In genomic region chr4:169189372-169189771, GRCh38 we compare ENCODE assay signal across 12 cellular contexts.
A peak's percentile ranks its signal among the peaks of the same experiment; 100 is the strongest.
DNase-seq lines count a peak whose midpoint lies in the region; ATAC-seq and TF ChIP-seq lines count a peak whose summit lies in the region.
"Had no signal": no experiment of that assay in that cellular context is flagged by ENCODE, and none has a peak within 500 bp of the region (broad histone marks: within the 10 kb centered on the region; RNA-seq: fewer than 3 reads in every experiment).

No MANE protein-coding gene starts in this region.

- ATAC-seq in GM18861 (IDR thresholded peaks at IDR 0.05; ENCODE audit: unreplicated experiment) (peak; percentile 83), GM21528 (IDR thresholded peaks at IDR 0.05; ENCODE audit: low FRiP score, unreplicated experiment) (peak; percentile 91), HG03108 (IDR thresholded peaks at IDR 0.05; ENCODE audit: unreplicated experiment) (peak; percentile 96)
- ATAC-seq: activated CD8-positive, alpha-beta memory T cell treated with anti-CD3 and anti-CD28 coated beads, Interleukin-2, amount 10 ng/mL, durations not matched to agents 7 days and 5 days had no signal

- peaks cover 31% of the 10 kb centered on the region in 2 donors for H3K4me1 Mint-ChIP-seq in immature natural killer cell
- peaks cover 28% of the 10 kb centered on the region for H3K4me1 Mint-ChIP-seq in progenitor cell of endocrine pancreas (ENCODE audit: low read depth)
- H3K4me1 Mint-ChIP-seq: activated CD8-positive, alpha-beta memory T cell treated with anti-CD3 and anti-CD28 coated beads, Interleukin-2, amount 10 ng/mL, durations not matched to agents 7 days and 5 days; CD4-positive, alpha-beta memory T cell had no signal

- H3K27ac Mint-ChIP-seq in immature natural killer cell (peak overlapping the region in 2 of 6 donors; percentile 15 to 16), progenitor cell of endocrine pancreas (no peak overlapping the region)
- H3K27ac Mint-ChIP-seq: activated CD8-positive, alpha-beta memory T cell treated with anti-CD3 and anti-CD28 coated beads, Interleukin-2, amount 10 ng/mL, durations not matched to agents 7 days and 5 days; CD4-positive, alpha-beta memory T cell had no signal

- DNase-seq in immature natural killer cell (no peak), NCI-H1092 treated with DMSO at 0.1 percent for 48 hours (lab: John Stamatoyannopoulos, UW) (no peak), nucleus accumbens (lab: John Stamatoyannopoulos, UW) (no peak), HuH-7.5 (ENCODE audit: low spot score) (no peak), progenitor cell of endocrine pancreas (ENCODE audit: low spot score, unreplicated experiment) (no peak)
- DNase-seq: activated CD8-positive, alpha-beta memory T cell treated with anti-CD3 and anti-CD28 coated beads, Interleukin-2, amount 10 ng/mL, durations not matched to agents 7 days and 5 days; CD4-positive, alpha-beta memory T cell; hippocampal formation; NCI-H1417 had no signal

- peaks cover 0 to 4% (median 0%) of the 10 kb centered on the region in 6 donors for H3K9me3 Mint-ChIP-seq in immature natural killer cell
- peaks cover 15% of the 10 kb centered on the region for H3K9me3 Mint-ChIP-seq in progenitor cell of endocrine pancreas (ENCODE audit: low read depth)

- no peak for TF ChIP-seq CTCF in progenitor cell of endocrine pancreas (IDR thresholded peaks at IDR 0.05; ENCODE audit: unreplicated experiment)

- peaks cover 0 to 4% (median 0%) of the 10 kb centered on the region in 3 donors for H3K36me3 Mint-ChIP-seq in immature natural killer cell
- H3K36me3 Mint-ChIP-seq in progenitor cell of endocrine pancreas (ENCODE audit: insufficient read depth): peaks cover 9% of the 10 kb centered on the region
- H3K36me3 Mint-ChIP-seq: activated CD8-positive, alpha-beta memory T cell treated with anti-CD3 and anti-CD28 coated beads, Interleukin-2, amount 10 ng/mL, durations not matched to agents 7 days and 5 days; CD4-positive, alpha-beta memory T cell had no signal

- peak overlapping the region; percentile 30 to 67 (median 55) for H3K4me3 Mint-ChIP-seq in immature natural killer cell
- no peak overlapping the region for H3K4me3 Mint-ChIP-seq in progenitor cell of endocrine pancreas (ENCODE audit: low read depth)
- H3K4me3 Mint-ChIP-seq: activated CD8-positive, alpha-beta memory T cell treated with anti-CD3 and anti-CD28 coated beads, Interleukin-2, amount 10 ng/mL, durations not matched to agents 7 days and 5 days; CD4-positive, alpha-beta memory T cell had no signal

- H3K27me3 Mint-ChIP-seq in immature natural killer cell (ENCODE audit: low read depth in 3 of 3) (peaks cover 2 to 13% (median 3%) of the 10 kb centered on the region in 3 donors), progenitor cell of endocrine pancreas (no peaks in the 10 kb centered on the region)
